In the genomic region with DNA sequence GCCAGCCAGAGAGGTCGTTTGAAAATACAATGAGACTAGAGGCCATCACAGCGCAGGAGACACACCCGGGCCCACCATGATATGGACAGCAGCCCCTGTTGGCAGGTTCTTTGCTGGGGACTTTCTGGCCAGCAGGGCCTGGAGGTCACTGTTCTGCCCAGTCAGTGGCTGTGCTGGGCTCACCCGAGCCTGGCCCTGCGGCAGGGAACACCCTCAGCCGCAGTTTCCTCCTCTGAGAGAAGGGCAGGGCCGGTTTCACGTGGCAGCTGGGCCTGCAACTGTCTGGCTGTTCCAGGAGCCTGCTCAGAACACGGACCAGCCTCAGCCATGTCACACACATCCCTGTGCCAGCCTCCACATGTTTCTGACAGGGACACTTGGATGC, we compare ENCODE assay signal across 16 cellular contexts. TPM values are rescaled to one million over a fixed set of nuclear protein-coding genes. Genes with fewer than 3 reads are reported as not detected.
DNase-seq lines count a peak whose midpoint lies in the region; ATAC-seq and TF ChIP-seq lines count a peak whose summit lies in the region.
"Had no signal": no experiment of that assay in that cellular context is flagged by ENCODE, and none has a peak within 500 bp of the region (broad histone marks: within the 10 kb centered on the region; RNA-seq: fewer than 3 reads in every experiment).

No MANE protein-coding gene starts in this region.

- H3K4me1 ChIP-seq in lower lobe of right lung, result no peaks in the 10 kb centered on the region
- H3K4me1 ChIP-seq in thoracic aorta (ENCODE audit: control insufficient read depth in 1 of 2, low read depth in 2 of 2), result peaks cover 27 to 56% of the 10 kb centered on the region in 2 donors
- H3K4me1 ChIP-seq: pancreas had no signal

- no peak overlapping the region for H3K4me3 ChIP-seq in lower lobe of right lung
- peak overlapping the region; percentile 53 for H3K4me3 ChIP-seq in thoracic aorta
- H3K4me3 ChIP-seq: esophagus squamous epithelium, pancreas had no signal

- H3K27ac ChIP-seq in lower lobe of right lung (no peak overlapping the region), thoracic aorta (peak overlapping the region; percentile 90 to 99)
- H3K27ac ChIP-seq: pancreas had no signal

- H3K27me3 ChIP-seq in lower lobe of right lung (ENCODE audit: low read depth) (no peaks in the 10 kb centered on the region), thoracic aorta (replicated peaks; ENCODE audit: insufficient read depth) (no peaks in the 10 kb centered on the region)
- H3K27me3 ChIP-seq: pancreas had no signal

- intact Hi-C loops in lower lobe of right lung (cut with DNase I), result no loop called here

- no peaks in the 10 kb centered on the region for H3K36me3 ChIP-seq in lower lobe of right lung
- no peaks in the 10 kb centered on the region for H3K36me3 ChIP-seq in thoracic aorta
- H3K36me3 ChIP-seq: esophagus squamous epithelium, pancreas had no signal

- peak; percentile 51 for ATAC-seq in esophagus mucosa
- ATAC-seq in lower lobe of right lung, result peak; percentile 34 to 58
- ATAC-seq in thoracic aorta (ENCODE audit: insufficient number of reproducible peaks, low FRiP score, low read depth), result peak; percentile 1
- no peak for ATAC-seq in GM21367 (IDR thresholded peaks at IDR 0.05; ENCODE audit: unreplicated experiment)

- DNase-seq in LHCN-M2 (ENCODE audit: low read depth) (peak; percentile 71), lower lobe of right lung (no peak), thoracic aorta (ENCODE audit: low spot score) (peak; percentile 28), EL (no peak), NCI-H2196 (lab: John Stamatoyannopoulos, UW; ENCODE audit: unreplicated experiment) (no peak)
- DNase-seq in activated CD4-positive, alpha-beta T cell treated with anti-CD3 and anti-CD28 coated beads for 48 hours, result no peak
- DNase-seq: activated naive CD8-positive, alpha-beta T cell treated with anti-CD3 and anti-CD28 coated beads, Interleukin-2, amount 10 ng/mL, durations not matched to agents 7 days and 5 days; activated T-cell treated with anti-CD3 and anti-CD28 coated beads for 4 hours; CD4-positive, alpha-beta T cell; esophagus squamous epithelium; KBM-7; NCI-H1436; NCI-H526 had no signal

- no peaks in the 10 kb centered on the region for H3K9me3 ChIP-seq in lower lobe of right lung
- H3K9me3 ChIP-seq in thoracic aorta, result no peaks in the 10 kb centered on the region
- H3K9me3 ChIP-seq: esophagus squamous epithelium, pancreas had no signal

- no peak for TF ChIP-seq CTCF in lower lobe of right lung (IDR thresholded peaks at IDR 0.05)
- no peak for TF ChIP-seq CTCF in thoracic aorta (IDR thresholded peaks at IDR 0.05)

RNA-seq across cellular contexts. Expression of gene ADPRHL1, which starts 39.4 kb away (rescaled TPM):
- total RNA-seq in LHCN-M2 (2014; rRNA removed) (9.7 and 10.8 TPM in 2 replicates), esophagus mucosa (2.5 TPM), lower lobe of right lung (2.7 TPM), thoracic aorta (10 to 100 TPM; 11.8 to 12.6 TPM)
- 7.2 TPM for polyA plus RNA-seq in LHCN-M2 (2012)

RNA-seq across cellular contexts. Expression of gene GRTP1, which starts 50.0 kb away (rescaled TPM):
- total RNA-seq in LHCN-M2 (2014; rRNA removed) (0.19 TPM in 1 of 2 replicates, not detected in the other), esophagus mucosa (15.1 TPM), lower lobe of right lung (4.2 TPM), thoracic aorta (1 to 10 TPM; 1.9 to 5.6 TPM)
- polyA plus RNA-seq in LHCN-M2 (2012), result 0.23 TPM
- total RNA-seq: activated naive CD8-positive, alpha-beta T cell treated with anti-CD3 and anti-CD28 coated beads, Interleukin-2, amount 10 ng/mL, durations not matched to agents 7 days and 5 days had no signal

Comparison
In these comparisons a context has a peak if more than half of its experiments do, and no peak if none do; other contexts are left out.
1. DNase-seq: peak in LHCN-M2 (single experiment) and thoracic aorta (single experiment); none in lower lobe of right lung (single experiment), EL (single experiment), activated CD4-positive, alpha-beta T cell treated with anti-CD3 and anti-CD28 coated beads for 48 hours (single experiment) and NCI-H2196 (single experiment).